11 cellular contexts compared by ENCODE assay signal in genomic region chr4:165016971-165017370, GRCh38. TPM values are rescaled to one million over a fixed set of nuclear protein-coding genes. Genes with fewer than 3 reads are reported as not detected.
DNase-seq lines count a peak whose midpoint lies in the region; ATAC-seq, FAIRE-seq and TF ChIP-seq lines count a peak whose summit lies in the region.
"Had no signal": no experiment of that assay in that cellular context is flagged by ENCODE, and none has a peak within 500 bp of the region (broad histone marks: within the 10 kb centered on the region; RNA-seq: fewer than 3 reads in every experiment).

No MANE protein-coding gene starts in this region.

- TF ChIP-seq CTCF in DOHH2 (IDR thresholded peaks at IDR 0.05; ENCODE audit: low read depth, low read length, poor library complexity, severe bottlenecking): peak; percentile 13
- TF ChIP-seq CTCF in left lung (IDR thresholded peaks at IDR 0.05): no peak

- intact Hi-C loops in left lung (cut with DNase I): no loop called here

- H3K4me1 ChIP-seq in DOHH2 (ENCODE audit: control insufficient read depth, low read length) (no peaks in the 10 kb centered on the region), Karpas-422 (ENCODE audit: low read length) (no peaks in the 10 kb centered on the region), left lung (no peaks in the 10 kb centered on the region)
- H3K4me1 ChIP-seq: tibial artery had no signal

- H2AFZ ChIP-seq in Karpas-422 (ENCODE audit: low read length): no peak overlapping the region

- H3K27ac ChIP-seq in DOHH2 (ENCODE audit: low read depth, low read length): no peak overlapping the region
- H3K27ac ChIP-seq in Karpas-422 (ENCODE audit: low read length): no peak overlapping the region
- no peak overlapping the region for H3K27ac ChIP-seq in left lung
- H3K27ac ChIP-seq: tibial artery had no signal

- H3K27me3 ChIP-seq in DOHH2 (ENCODE audit: control insufficient read depth, low read length) (no peaks in the 10 kb centered on the region), Karpas-422 (ENCODE audit: low read length) (no peaks in the 10 kb centered on the region), left lung (no peaks in the 10 kb centered on the region)
- H3K27me3 ChIP-seq: tibial artery had no signal

- H3K79me2 ChIP-seq in DOHH2 (ENCODE audit: control insufficient read depth, low read length) (no peaks in the 10 kb centered on the region), Karpas-422 (ENCODE audit: low read length) (no peaks in the 10 kb centered on the region)

- ATAC-seq in GM21360 (IDR thresholded peaks at IDR 0.05; ENCODE audit: unreplicated experiment) (peak; percentile 62), GM18517 (IDR thresholded peaks at IDR 0.05; ENCODE audit: unreplicated experiment) (no peak), left lung (no peak)
- ATAC-seq: effector memory CD8-positive, alpha-beta T cell had no signal

- no peak for FAIRE-seq in frontal cortex (lab: Jason Lieb, UNC)

- H3K36me3 ChIP-seq in DOHH2 (ENCODE audit: control insufficient read depth, low read length): no peaks in the 10 kb centered on the region
- no peaks in the 10 kb centered on the region for H3K36me3 ChIP-seq in Karpas-422 (ENCODE audit: insufficient read depth, low read length)
- no peaks in the 10 kb centered on the region for H3K36me3 ChIP-seq in left lung
- H3K36me3 ChIP-seq: tibial artery had no signal

- H3K4me3 ChIP-seq in DOHH2 (ENCODE audit: low read length) (no peak overlapping the region), Karpas-422 (ENCODE audit: low read length) (no peak overlapping the region), left lung (no peak overlapping the region)
- H3K4me3 ChIP-seq: tibial artery had no signal

- H3K9me3 ChIP-seq in DOHH2 (ENCODE audit: control insufficient read depth, insufficient read depth, low read length) (no peaks in the 10 kb centered on the region), Karpas-422 (ENCODE audit: low read length) (no peaks in the 10 kb centered on the region), left lung (no peaks in the 10 kb centered on the region)
- H3K9me3 ChIP-seq: tibial artery had no signal

- H3K9ac ChIP-seq in Karpas-422 (ENCODE audit: low read length): no peak overlapping the region

- H3K9me2 ChIP-seq in DOHH2 (replicated peaks; ENCODE audit: control insufficient read depth, low read length) (no peaks in the 10 kb centered on the region), Karpas-422 (replicated peaks; ENCODE audit: insufficient read depth, low read length) (no peaks in the 10 kb centered on the region)

- DNase-seq in OCI-M1 (lab: John Stamatoyannopoulos, UW): peak; percentile 60
- DNase-seq in iPS DF 4.7 (ENCODE audit: extremely low read depth, low spot score): peak; percentile 16
- no peak for DNase-seq in frontal cortex (ENCODE audit: low spot score in 2 of 2)
- no peak for DNase-seq in Karpas-422
- no peak for DNase-seq in left lung
- DNase-seq: effector memory CD8-positive, alpha-beta T cell; NCI-H1092; tibial artery had no signal

- H4K20me1 ChIP-seq in DOHH2 (ENCODE audit: control insufficient read depth, insufficient read depth, low read depth, low read length) (no peaks in the 10 kb centered on the region), Karpas-422 (ENCODE audit: insufficient read depth, low read depth, low read length) (no peaks in the 10 kb centered on the region)

- H3F3A ChIP-seq in DOHH2 (ENCODE audit: control insufficient read depth, insufficient read depth): no peaks in the 10 kb centered on the region

- H3K4me2 ChIP-seq in DOHH2 (ENCODE audit: low read length): no peak overlapping the region
- H3K4me2 ChIP-seq in Karpas-422 (ENCODE audit: low read depth, low read length, poor library complexity, severe bottlenecking): no peak overlapping the region

RNA-seq across cellular contexts. Expression of gene TRIM60, which starts 14.8 kb away (rescaled TPM):
- total RNA-seq in frontal cortex (not detected), left lung (not detected)
- not detected in 2 replicates for total RNA-seq in Karpas-422 (2014; rRNA removed; shearing (Covaris generic); ENCODE audit: low replicate concordance)

RNA-seq across cellular contexts. Expression of gene TRIM75, which starts 36.7 kb away (rescaled TPM):
- total RNA-seq in frontal cortex: not detected
- not detected in 2 replicates for total RNA-seq in Karpas-422 (2014; rRNA removed; shearing (Covaris generic); ENCODE audit: low replicate concordance)
- not detected for total RNA-seq in left lung

RNA-seq across cellular contexts. Expression of gene TRIM61, which starts 39.5 kb away (rescaled TPM):
- total RNA-seq in frontal cortex (1.6 TPM), left lung (1 to 10 TPM; 1.5 to 3.1 TPM)
- 6.9 and 8.4 TPM in 2 replicates for total RNA-seq in Karpas-422 (2014; rRNA removed; shearing (Covaris generic); ENCODE audit: low replicate concordance)

Comparison
In these comparisons a context has a peak if more than half of its experiments do, and no peak if none do; other contexts are left out.
1. DNase-seq: peak in OCI-M1 (single experiment) and iPS DF 4.7 (single experiment); none in frontal cortex (0 of 2), Karpas-422 (single experiment) and left lung (0 of 2).